28 cellular contexts compared by ENCODE assay signal in the genomic region with DNA sequence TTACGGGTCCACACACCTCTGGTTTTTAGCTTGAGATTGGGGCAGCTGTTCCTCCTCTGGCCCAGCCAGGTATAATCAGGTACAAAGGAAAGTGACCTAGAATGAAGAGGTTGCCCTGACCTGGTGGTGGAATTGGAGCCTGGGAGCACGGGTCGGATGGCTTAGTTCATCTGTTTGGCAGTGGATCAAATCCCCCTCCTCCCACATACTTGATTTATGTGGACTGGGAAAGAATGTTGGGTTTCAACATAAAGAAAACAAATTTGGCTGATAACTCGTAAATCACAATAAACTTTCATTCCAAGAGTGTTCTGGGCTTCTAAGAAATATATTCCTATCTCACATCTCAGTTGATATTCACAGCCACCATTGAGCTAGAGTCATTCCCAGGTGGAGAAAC.
DNase-seq lines count a peak whose midpoint lies in the region; ATAC-seq and TF ChIP-seq lines count a peak whose summit lies in the region.
"Had no signal": no experiment of that assay in that cellular context is flagged by ENCODE, and none has a peak within 500 bp of the region (broad histone marks: within the 10 kb centered on the region; RNA-seq: fewer than 3 reads in every experiment).

No MANE protein-coding gene starts in this region.

- DNase-seq in SK-N-SH (no peak), astrocyte of the hippocampus (ENCODE audit: low read depth, low spot score) (peak; percentile 52), kidney glomerular epithelial cell (lab: John Stamatoyannopoulos, UW) (peak; percentile 33), BE2C (no peak), mucosa of descending colon (no peak), HuH-7 (ENCODE audit: low spot score) (no peak)
- DNase-seq: activated CD4-positive, alpha-beta T cell treated with anti-CD3 and anti-CD28 coated beads, Interleukin-2, amount 10 ng/mL, durations not matched to agents 7 days and 5 days; activated CD8-positive, alpha-beta memory T cell treated with anti-CD3 and anti-CD28 coated beads, Interleukin-2, amount 10 ng/mL, durations not matched to agents 7 days and 5 days; activated naive CD4-positive, alpha-beta T cell treated with Interleukin-2 at 50 U/mL for 16 hours; activated T-cell treated with anti-CD3 and anti-CD28 coated beads, Interleukin-2, amount 50 U/mL, for 72 hours; AML-193; cerebellar nuclear complex; effector CD4-positive, alpha-beta T cell; erythroblast; gastrocnemius medialis; hippocampal formation; immature natural killer cell; NCI-H1092; NCI-H187 treated with DMSO at 0.1 percent for 48 hours; NCI-H526; sigmoid colon; stimulated activated CD4-positive, alpha-beta T cell treated with anti-CD3 and anti-CD28 coated beads, Interleukin-15, amount 100 ng/mL, for 24 hours; thyroid gland had no signal

- intact Hi-C loops in mucosa of descending colon (cut with DNase I, micrococcal nuclease), result no loop called here

- H3K79me2 ChIP-seq in SK-N-SH (ENCODE audit: insufficient read depth), result peaks cover 5% of the 10 kb centered on the region

- no peak for TF ChIP-seq EP300 in SK-N-SH (IDR thresholded peaks at IDR 0.05; ENCODE audit: borderline replicate concordance in 1 of 2, low read depth in 1 of 2, low read length in 1 of 2)

- peaks cover 7% of the 10 kb centered on the region; the same call in 1 of the 2 replicates for H4K20me1 ChIP-seq in SK-N-SH (ENCODE audit: insufficient read depth)

- no peak for TF ChIP-seq RAD21 in SK-N-SH (IDR thresholded peaks at IDR 0.05; ENCODE audit: low read length)

- H3K9ac ChIP-seq in SK-N-SH, result no peak overlapping the region

- CTCF ChIA-PET in SK-N-SH (lab: Yijun Ruan, JAX), result interaction anchor here (1.4 kb wide), 1 partner anchor 232 kb away, joined by 3 read pairs; no protein-coding TSS in a partner anchor

- peaks cover 0 to 14% of the 10 kb centered on the region in 2 experiments; a peak in 2 of 4 replicates for H3K4me1 ChIP-seq in SK-N-SH (ENCODE audit: control insufficient read depth in 1 of 2, insufficient read depth in 2 of 2, low read depth in 1 of 2, low read length in 1 of 2)
- H3K4me1 ChIP-seq in BE2C, result peaks cover 3% of the 10 kb centered on the region
- H3K4me1 ChIP-seq in mucosa of descending colon (ENCODE audit: low read depth), result no peaks in the 10 kb centered on the region

- POLR2A ChIA-PET in SK-N-SH (lab: Yijun Ruan, JAX), result no interaction called here

- H3K27ac ChIP-seq in SK-N-SH (ENCODE audit: low read depth in 2 of 2, low read length in 1 of 2), result no peak overlapping the region
- H3K27ac ChIP-seq: 22Rv1, gastrocnemius medialis, sigmoid colon, thyroid gland, VCaP had no signal

- H2AFZ ChIP-seq in SK-N-SH (ENCODE audit: low read depth), result no peak overlapping the region

- no peaks in the 10 kb centered on the region for H3K9me2 ChIP-seq in SK-N-SH

- H3K27me3 ChIP-seq in SK-N-SH (ENCODE audit: insufficient read depth) (no peaks in the 10 kb centered on the region), BE2C (no peaks in the 10 kb centered on the region)
- H3K27me3 ChIP-seq: gastrocnemius medialis, sigmoid colon, thyroid gland had no signal

- no peak overlapping the region for H3K4me2 ChIP-seq in SK-N-SH

- H3K9me3 ChIP-seq in SK-N-SH, result no peaks in the 10 kb centered on the region
- no peaks in the 10 kb centered on the region for H3K9me3 ChIP-seq in BE2C
- H3K9me3 ChIP-seq in mucosa of descending colon, result no peaks in the 10 kb centered on the region
- H3K9me3 ChIP-seq: gastrocnemius medialis, sigmoid colon, thyroid gland had no signal

- 80% methylated on average over 4 of the region's 4 CpGs for WGBS in SK-N-SH (ENCODE audit: low lambda C conversion rate)

- H3K36me3 ChIP-seq in SK-N-SH (replicated peaks in 1 of 2; ENCODE audit: control insufficient read depth in 1 of 2, insufficient read depth in 2 of 2, low read length in 1 of 2), result no peaks in the 10 kb centered on the region
- H3K36me3 ChIP-seq in BE2C, result no peaks in the 10 kb centered on the region
- no peaks in the 10 kb centered on the region for H3K36me3 ChIP-seq in mucosa of descending colon (ENCODE audit: low read depth)
- H3K36me3 ChIP-seq: gastrocnemius medialis, sigmoid colon, thyroid gland had no signal

- ATAC-seq in SK-N-SH treated with all-trans-retinoic acid at 6 μM for 48 hours, result no peak
- no peak for ATAC-seq in HG03378 (IDR thresholded peaks at IDR 0.05; ENCODE audit: unreplicated experiment)
- ATAC-seq in mucosa of descending colon, result no peak
- ATAC-seq: activated CD8-positive, alpha-beta memory T cell treated with anti-CD3 and anti-CD28 coated beads, Interleukin-2, amount 10 ng/mL, durations not matched to agents 7 days and 5 days; activated T-cell treated with anti-CD3 and anti-CD28 coated beads, Interleukin-2, amount 50 U/mL, for 72 hours; gastrocnemius medialis; natural killer cell treated with Interleukin-12 subunit alpha and Interleukin-12 subunit beta and Interleukin-15 and Interleukin-18, amount 100 ng/mL, for 72 hours had no signal

- H3F3A ChIP-seq in SK-N-SH (replicated peaks; ENCODE audit: insufficient read depth), result no peaks in the 10 kb centered on the region

- H3K4me3 ChIP-seq in SK-N-SH (ENCODE audit: low read depth in 2 of 2, low read length in 1 of 2) (no peak overlapping the region), BE2C (ENCODE audit: low read depth, low read length) (no peak overlapping the region), mucosa of descending colon (no peak overlapping the region)
- H3K4me3 ChIP-seq: gastrocnemius medialis, sigmoid colon, thyroid gland had no signal

- no peak for TF ChIP-seq CTCF in SK-N-SH (IDR thresholded peaks at IDR 0.05)
- TF ChIP-seq CTCF in BE2C (IDR thresholded peaks at IDR 0.05; ENCODE audit: low read depth, low read length), result no peak
- TF ChIP-seq CTCF in mucosa of descending colon (IDR thresholded peaks at IDR 0.05), result no peak

TF ChIP-seq in SK-N-SH treated with all-trans-retinoic acid at 6 μM for 48 hours, 23 proteins besides CTCF, POLR2A, EP300 and RAD21:
- no peak for TF ChIP-seq ZC3H10 (CRISPR knock-in tag; IDR thresholded peaks at IDR 0.05)
- peak; percentile 88 for TF ChIP-seq ISL1 (CRISPR knock-in tag; IDR thresholded peaks at IDR 0.05)
- TF ChIP-seq, protein P1, sequence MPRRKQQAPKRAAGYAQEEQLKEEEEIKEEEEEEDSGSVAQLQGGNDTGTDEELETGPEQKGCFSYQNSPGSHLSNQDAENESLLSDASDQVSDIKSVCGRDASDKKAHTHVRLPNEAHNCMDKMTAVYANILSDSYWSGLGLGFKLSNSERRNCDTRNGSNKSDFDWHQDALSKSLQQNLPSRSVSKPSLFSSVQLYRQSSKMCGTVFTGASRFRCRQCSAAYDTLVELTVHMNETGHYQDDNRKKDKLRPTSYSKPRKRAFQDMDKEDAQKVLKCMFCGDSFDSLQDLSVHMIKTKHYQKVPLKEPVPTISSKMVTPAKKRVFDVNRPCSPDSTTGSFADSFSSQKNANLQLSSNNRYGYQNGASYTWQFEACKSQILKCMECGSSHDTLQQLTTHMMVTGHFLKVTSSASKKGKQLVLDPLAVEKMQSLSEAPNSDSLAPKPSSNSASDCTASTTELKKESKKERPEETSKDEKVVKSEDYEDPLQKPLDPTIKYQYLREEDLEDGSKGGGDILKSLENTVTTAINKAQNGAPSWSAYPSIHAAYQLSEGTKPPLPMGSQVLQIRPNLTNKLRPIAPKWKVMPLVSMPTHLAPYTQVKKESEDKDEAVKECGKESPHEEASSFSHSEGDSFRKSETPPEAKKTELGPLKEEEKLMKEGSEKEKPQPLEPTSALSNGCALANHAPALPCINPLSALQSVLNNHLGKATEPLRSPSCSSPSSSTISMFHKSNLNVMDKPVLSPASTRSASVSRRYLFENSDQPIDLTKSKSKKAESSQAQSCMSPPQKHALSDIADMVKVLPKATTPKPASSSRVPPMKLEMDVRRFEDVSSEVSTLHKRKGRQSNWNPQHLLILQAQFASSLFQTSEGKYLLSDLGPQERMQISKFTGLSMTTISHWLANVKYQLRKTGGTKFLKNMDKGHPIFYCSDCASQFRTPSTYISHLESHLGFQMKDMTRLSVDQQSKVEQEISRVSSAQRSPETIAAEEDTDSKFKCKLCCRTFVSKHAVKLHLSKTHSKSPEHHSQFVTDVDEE (CRISPR knock-in tag; IDR thresholded peaks at IDR 0.05), result peak; percentile 48; the same call in 1 of the 2 replicates
- no peak for TF ChIP-seq RARB (CRISPR knock-in tag; IDR thresholded peaks at IDR 0.05)

TF ChIP-seq in SK-N-SH, 30 proteins besides CTCF, POLR2A, EP300 and RAD21 (continues in another document):
- TF ChIP-seq FOXJ3 (CRISPR knock-in tag; IDR thresholded peaks at IDR 0.05) (no peak), MEF2A (IDR thresholded peaks at IDR 0.05; ENCODE audit: borderline replicate concordance, low read depth) (no peak), GABPA (IDR thresholded peaks at IDR 0.05; ENCODE audit: low read depth) (no peak), TEAD4 (IDR thresholded peaks at IDR 0.05; ENCODE audit: borderline replicate concordance, insufficient read depth) (no peak)
- TF ChIP-seq, protein P2, sequence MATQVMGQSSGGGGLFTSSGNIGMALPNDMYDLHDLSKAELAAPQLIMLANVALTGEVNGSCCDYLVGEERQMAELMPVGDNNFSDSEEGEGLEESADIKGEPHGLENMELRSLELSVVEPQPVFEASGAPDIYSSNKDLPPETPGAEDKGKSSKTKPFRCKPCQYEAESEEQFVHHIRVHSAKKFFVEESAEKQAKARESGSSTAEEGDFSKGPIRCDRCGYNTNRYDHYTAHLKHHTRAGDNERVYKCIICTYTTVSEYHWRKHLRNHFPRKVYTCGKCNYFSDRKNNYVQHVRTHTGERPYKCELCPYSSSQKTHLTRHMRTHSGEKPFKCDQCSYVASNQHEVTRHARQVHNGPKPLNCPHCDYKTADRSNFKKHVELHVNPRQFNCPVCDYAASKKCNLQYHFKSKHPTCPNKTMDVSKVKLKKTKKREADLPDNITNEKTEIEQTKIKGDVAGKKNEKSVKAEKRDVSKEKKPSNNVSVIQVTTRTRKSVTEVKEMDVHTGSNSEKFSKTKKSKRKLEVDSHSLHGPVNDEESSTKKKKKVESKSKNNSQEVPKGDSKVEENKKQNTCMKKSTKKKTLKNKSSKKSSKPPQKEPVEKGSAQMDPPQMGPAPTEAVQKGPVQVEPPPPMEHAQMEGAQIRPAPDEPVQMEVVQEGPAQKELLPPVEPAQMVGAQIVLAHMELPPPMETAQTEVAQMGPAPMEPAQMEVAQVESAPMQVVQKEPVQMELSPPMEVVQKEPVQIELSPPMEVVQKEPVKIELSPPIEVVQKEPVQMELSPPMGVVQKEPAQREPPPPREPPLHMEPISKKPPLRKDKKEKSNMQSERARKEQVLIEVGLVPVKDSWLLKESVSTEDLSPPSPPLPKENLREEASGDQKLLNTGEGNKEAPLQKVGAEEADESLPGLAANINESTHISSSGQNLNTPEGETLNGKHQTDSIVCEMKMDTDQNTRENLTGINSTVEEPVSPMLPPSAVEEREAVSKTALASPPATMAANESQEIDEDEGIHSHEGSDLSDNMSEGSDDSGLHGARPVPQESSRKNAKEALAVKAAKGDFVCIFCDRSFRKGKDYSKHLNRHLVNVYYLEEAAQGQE (IDR thresholded peaks at IDR 0.05; ENCODE audit: low read depth, low read length), result no peak

Comparison
In these comparisons a context has a peak if more than half of its experiments do, and no peak if none do; other contexts are left out.
1. DNase-seq: peak in astrocyte of the hippocampus (single experiment) and kidney glomerular epithelial cell (single experiment); none in SK-N-SH (single experiment), BE2C (single experiment), mucosa of descending colon (0 of 3) and HuH-7 (single experiment).